In the genomic region with DNA sequence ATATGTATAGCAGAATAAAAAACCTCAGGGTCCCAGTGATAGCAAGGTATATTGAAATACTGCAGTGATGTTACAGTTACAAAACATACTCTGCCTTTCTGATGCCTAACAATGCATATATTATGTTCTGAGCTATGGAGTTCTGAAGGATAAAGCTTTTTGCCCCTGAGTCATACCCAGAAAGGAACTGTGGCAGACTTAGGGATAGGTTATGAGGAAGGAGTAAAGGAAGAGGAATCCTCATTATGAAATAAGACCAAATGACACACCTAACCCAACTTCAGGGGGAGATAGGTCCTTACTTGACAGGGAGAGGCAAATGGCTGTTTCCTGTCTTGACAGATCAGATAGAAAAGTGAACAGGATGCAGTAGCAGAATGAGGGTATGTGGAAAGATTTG, we compare ENCODE assay signal across 18 cellular contexts.
DNase-seq lines count a peak whose midpoint lies in the region; ATAC-seq, FAIRE-seq and TF ChIP-seq lines count a peak whose summit lies in the region.
"Had no signal": no experiment of that assay in that cellular context is flagged by ENCODE, and none has a peak within 500 bp of the region (broad histone marks: within the 10 kb centered on the region; RNA-seq: fewer than 3 reads in every experiment).

No MANE protein-coding gene starts in this region.

- peak overlapping the region; percentile 32 for H3K27ac ChIP-seq in keratinocyte (ENCODE audit: control insufficient read depth, insufficient read depth, low read length)
- H3K27ac ChIP-seq: HL-60 had no signal

- peak overlapping the region; percentile 92 for H2AFZ ChIP-seq in keratinocyte (ENCODE audit: control insufficient read depth, low read length)

- DNase-seq in COLO829 (ENCODE audit: low spot score), result peak; percentile 32
- peak; percentile 79 for DNase-seq in HT1080 (ENCODE audit: low read depth)
- peak; percentile 12 for DNase-seq in adipocyte (ENCODE audit: low read depth)
- DNase-seq in keratinocyte (ENCODE audit: low read depth, low spot score), result peak; percentile 15
- no peak for DNase-seq in dermis blood vessel endothelial cell
- DNase-seq in NCI-H748 treated with DMSO at 0.1 percent for 48 hours (lab: John Stamatoyannopoulos, UW), result no peak
- no peak for DNase-seq in sciatic nerve (ENCODE audit: low spot score)
- DNase-seq: 8988T; C1 segment of cervical spinal cord; CD4-positive, alpha-beta T cell; DMS79 treated with DMSO at 0.1 percent for 48 hours; EL had no signal

- H3K9me3 ChIP-seq in adipocyte (ENCODE audit: control insufficient read depth, low read length) (no peaks in the 10 kb centered on the region), keratinocyte (ENCODE audit: control insufficient read depth, low read depth, low read length) (no peaks in the 10 kb centered on the region)
- H3K9me3 ChIP-seq: HAP-1 had no signal

- no peak overlapping the region for H3K9ac ChIP-seq in adipocyte (ENCODE audit: low read length)
- H3K9ac ChIP-seq in keratinocyte (ENCODE audit: control insufficient read depth, extremely low read depth, insufficient read depth, low read length), result no peak overlapping the region

- dilution Hi-C loops in keratinocyte (cut with MboI; ENCODE audit: extremely low pct_ligation_motif_present, low sequenced_read_pairs), result no loop called here

- no peaks in the 10 kb centered on the region for H3K4me1 ChIP-seq in adipocyte (ENCODE audit: control insufficient read depth, insufficient read depth, low read length)
- H3K4me1 ChIP-seq in keratinocyte (ENCODE audit: control insufficient read depth, extremely low read depth, insufficient read depth, low read length), result peaks cover 13% of the 10 kb centered on the region
- H3K4me1 ChIP-seq: HAP-1 had no signal

- H3K27me3 ChIP-seq in adipocyte (replicated peaks; ENCODE audit: control insufficient read depth, insufficient read depth, low read length) (no peaks in the 10 kb centered on the region), keratinocyte (ENCODE audit: control insufficient read depth, extremely low read depth, insufficient read depth, low read length) (no peaks in the 10 kb centered on the region)

- intact Hi-C loops in sciatic nerve (cut with DNase I), result no loop called here

- TF ChIP-seq CTCF in keratinocyte (optimal IDR thresholded peaks at IDR 0.05 in 1 of 3, IDR thresholded peaks at IDR 0.05 in 1 of 3, conservative IDR thresholded peaks at IDR 0.05 in 1 of 3; ENCODE audit: extremely low read depth in 1 of 3, insufficient read depth in 2 of 3, low read length in 3 of 3), result no peak

- no peaks in the 10 kb centered on the region for H3K79me2 ChIP-seq in keratinocyte (ENCODE audit: control insufficient read depth, insufficient read depth, low read length)

- H4K20me1 ChIP-seq in keratinocyte (ENCODE audit: control insufficient read depth, extremely low read depth, insufficient read depth, low read length), result no peaks in the 10 kb centered on the region

- peak overlapping the region; percentile 1 for H3K4me2 ChIP-seq in keratinocyte (ENCODE audit: control insufficient read depth, extremely low read depth, insufficient read depth, low read depth, low read length)

- H3K36me3 ChIP-seq in adipocyte (ENCODE audit: control insufficient read depth, insufficient read depth, low read length, severe bottlenecking) (no peaks in the 10 kb centered on the region), keratinocyte (ENCODE audit: control insufficient read depth in 2 of 2, extremely low read depth in 1 of 2, insufficient read depth in 2 of 2, low read length in 2 of 2) (no peaks in the 10 kb centered on the region)
- H3K36me3 ChIP-seq: HAP-1 had no signal

- ATAC-seq in GM21786 (IDR thresholded peaks at IDR 0.05; ENCODE audit: unreplicated experiment), result no peak
- ATAC-seq in sciatic nerve, result no peak

- H3K9me1 ChIP-seq in keratinocyte (ENCODE audit: control insufficient read depth, extremely low read depth, insufficient read depth, low read length), result no peaks in the 10 kb centered on the region

- FAIRE-seq in keratinocyte (lab: Jason Lieb, UNC), result peak; percentile 86
- FAIRE-seq: G401.6, GM12891, H1 had no signal

- H3K4me3 ChIP-seq in adipocyte (ENCODE audit: low read length) (no peak overlapping the region), keratinocyte (ENCODE audit: control insufficient read depth in 2 of 3, extremely low read depth in 1 of 3, insufficient read depth in 2 of 3, low read depth in 1 of 3, low read length in 3 of 3) (no peak overlapping the region)
- H3K4me3 ChIP-seq: HAP-1 had no signal

Comparison
In these comparisons a context has a peak if more than half of its experiments do, and no peak if none do; other contexts are left out.
1. DNase-seq: peak in COLO829 (single experiment), HT1080 (single experiment), adipocyte (single experiment) and keratinocyte (single experiment); none in dermis blood vessel endothelial cell (single experiment), NCI-H748 treated with DMSO at 0.1 percent for 48 hours (single experiment) and sciatic nerve (single experiment).